Comparison of ENCODE assay signal across 31 cellular contexts in genomic region chr16:65062736-65063583, GRCh38. TPM values are rescaled to one million over a fixed set of nuclear protein-coding genes. Genes with fewer than 3 reads are reported as not detected.
A peak's percentile ranks its signal among the peaks of the same experiment; 100 is the strongest.
DNase-seq lines count a peak whose midpoint lies in the region; ATAC-seq and TF ChIP-seq lines count a peak whose summit lies in the region.
"Had no signal": no experiment of that assay in that cellular context is flagged by ENCODE, and none has a peak within 500 bp of the region (broad histone marks: within the 10 kb centered on the region; RNA-seq: fewer than 3 reads in every experiment).

No MANE protein-coding gene starts in this region.

- H3K27me3 Mint-ChIP-seq in nephron (ENCODE audit: low read depth) (peaks cover 4% of the 10 kb centered on the region), Caco-2 (ENCODE audit: insufficient read depth, unreplicated experiment) (peaks cover 24% of the 10 kb centered on the region)
- H3K27me3 Mint-ChIP-seq: activated T-cell treated with anti-CD3 and anti-CD28 coated beads, Interleukin-2, amount 50 U/mL, for 24 hours had no signal

- H3K4me1 Mint-ChIP-seq in nephron (peaks cover 66% of the 10 kb centered on the region), Caco-2 (ENCODE audit: low read depth, unreplicated experiment) (no peaks in the 10 kb centered on the region)
- H3K4me1 Mint-ChIP-seq: activated naive CD8-positive, alpha-beta T cell treated with anti-CD3 and anti-CD28 coated beads, Interleukin-2, amount 50 U/mL, for 24 hours; natural killer cell had no signal

- H3K4me3 ChIP-seq in fibroblast of villous mesenchyme (ENCODE audit: low read depth, low read length), result no peak overlapping the region
- H3K4me3 ChIP-seq in Caco-2 (ENCODE audit: low read depth, low read length), result no peak overlapping the region
- H3K4me3 ChIP-seq: body of pancreas, colonic mucosa, GM23338, heart right ventricle, right lobe of liver, tibial artery had no signal

- no peaks in the 10 kb centered on the region for H3K9me3 ChIP-seq in Caco-2
- H3K9me3 ChIP-seq: body of pancreas, colonic mucosa, heart right ventricle, right lobe of liver, SK-N-SH, tibial artery had no signal

- CTCF ChIA-PET in Caco-2 (lab: Charles Lee), result no interaction called here

- ATAC-seq in esophagus mucosa, result no peak
- no peak for ATAC-seq in Right ventricle myocardium superior (ENCODE audit: poor library complexity)
- ATAC-seq: activated naive CD8-positive, alpha-beta T cell treated with anti-CD3 and anti-CD28 coated beads, Interleukin-2, amount 50 U/mL, for 24 hours; body of pancreas; CD8-positive, alpha-beta T cell; GM23338; heart right ventricle; left colon; natural killer cell; right lobe of liver; stimulated activated naive CD8-positive, alpha-beta T cell treated with anti-CD3 and anti-CD28 coated beads, Interleukin-15, Interleukin-2, amounts not matched to agents 100 U/mL and 50 U/mL, for 24 hours had no signal

- peak overlapping the region; percentile 60 to 70 (median 66) for H3K27ac Mint-ChIP-seq in nephron
- H3K27ac Mint-ChIP-seq in Caco-2 (ENCODE audit: unreplicated experiment), result no peak overlapping the region
- H3K27ac Mint-ChIP-seq: activated naive CD8-positive, alpha-beta T cell treated with anti-CD3 and anti-CD28 coated beads, Interleukin-2, amount 50 U/mL, for 24 hours; activated T-cell treated with anti-CD3 and anti-CD28 coated beads, Interleukin-2, amount 50 U/mL, for 24 hours; CD8-positive, alpha-beta T cell; GM23338; natural killer cell had no signal

- peak; percentile 13 for TF ChIP-seq CTCF in fibroblast of villous mesenchyme (IDR thresholded peaks at IDR 0.05; ENCODE audit: insufficient read depth, low read depth, low read length)
- TF ChIP-seq CTCF in nephron (IDR thresholded peaks at IDR 0.05; ENCODE audit: unreplicated experiment in 3 of 3), result no peak
- TF ChIP-seq CTCF in Caco-2 (IDR thresholded peaks at IDR 0.05; ENCODE audit: insufficient read depth in 1 of 2, low read depth in 1 of 2, low read length in 1 of 2, severe bottlenecking in 1 of 2, unreplicated experiment in 1 of 2), result no peak

- H3K4me1 ChIP-seq in Caco-2, result no peaks in the 10 kb centered on the region
- H3K4me1 ChIP-seq: body of pancreas, colonic mucosa, parathyroid adenoma, right lobe of liver had no signal

- H3K27me3 ChIP-seq in Caco-2 (replicated peaks; ENCODE audit: control insufficient read depth, insufficient read depth, low read length), result no peaks in the 10 kb centered on the region
- H3K27me3 ChIP-seq: body of pancreas, colonic mucosa, heart right ventricle, right lobe of liver, tibial artery had no signal

- intact Hi-C loops in Caco-2 (cut with micrococcal nuclease; ENCODE audit: unreplicated experiment) (loop anchor here (2.0 kb wide), 1 partner anchor 56 kb away; no protein-coding TSS in a partner anchor), Right ventricle myocardium superior (cut with DNase I) (no loop called here)

- BruUV-seq in Caco-2 (replicated peaks; lab: Mats Ljungman, UMichigan), result no TSS peak

- H3K9me3 Mint-ChIP-seq in nephron (no peaks in the 10 kb centered on the region), Caco-2 (ENCODE audit: unreplicated experiment) (no peaks in the 10 kb centered on the region)
- H3K9me3 Mint-ChIP-seq: GM23338 had no signal

- H3K36me3 ChIP-seq in Caco-2 (ENCODE audit: control insufficient read depth, insufficient read depth, low read length), result no peaks in the 10 kb centered on the region
- H3K36me3 ChIP-seq: colonic mucosa, right lobe of liver, tibial artery had no signal

- H3K4me3 Mint-ChIP-seq in nephron (peak overlapping the region in 1 of 3 experiments; percentile 28), Caco-2 (ENCODE audit: unreplicated experiment) (no peak overlapping the region)
- H3K4me3 Mint-ChIP-seq: activated naive CD8-positive, alpha-beta T cell treated with anti-CD3 and anti-CD28 coated beads, Interleukin-2, amount 50 U/mL, for 24 hours; activated T-cell treated with anti-CD3 and anti-CD28 coated beads, Interleukin-2, amount 50 U/mL, for 24 hours; CD8-positive, alpha-beta T cell; GM23338; natural killer cell had no signal

- peak; percentile 18 for DNase-seq in NCI-H1092 treated with DMSO at 0.1 percent for 48 hours (lab: John Stamatoyannopoulos, UW)
- no peak for DNase-seq in NCI-H1092 (lab: John Stamatoyannopoulos, UW)
- DNase-seq in fibroblast of villous mesenchyme (ENCODE audit: low read depth), result peak; percentile 51
- no peak for DNase-seq in Caco-2
- no peak for DNase-seq in COLO668 (lab: John Stamatoyannopoulos, UW; ENCODE audit: unreplicated experiment)
- DNase-seq in Right ventricle myocardium superior, result no peak
- DNase-seq: activated CD4-positive, alpha-beta T cell treated with anti-CD3 and anti-CD28 coated beads for 4 hours; activated gamma-delta T cell treated with Interleukin-2 at 50 U/mL for 16 hours; activated naive CD8-positive, alpha-beta T cell treated with anti-CD3 and anti-CD28 coated beads, Interleukin-2, amount 50 U/mL, for 24 hours; activated T-cell treated with anti-CD3 and anti-CD28 coated beads, Interleukin-2, amount 50 U/mL, for 24 hours; body of pancreas; CD8-positive, alpha-beta T cell; colonic mucosa; DMS153; GDM1; heart right ventricle; Karpas-422; left colon; natural killer cell; NCI-H526 treated with DMSO at 0.1 percent for 48 hours; right lobe of liver; RPMI8226; SK-N-SH; stimulated activated naive CD8-positive, alpha-beta T cell treated with anti-CD3 and anti-CD28 coated beads, Interleukin-15, Interleukin-2, amounts not matched to agents 100 U/mL and 50 U/mL, for 24 hours; T-helper 2 cell; tibial artery had no signal

- POLR2A ChIA-PET in Caco-2 (lab: Charles Lee), result no interaction called here

- peaks cover 38% of the 10 kb centered on the region for H3K36me3 Mint-ChIP-seq in nephron (ENCODE audit: low read depth)
- no peaks in the 10 kb centered on the region for H3K36me3 Mint-ChIP-seq in Caco-2 (ENCODE audit: insufficient read depth, unreplicated experiment)
- H3K36me3 Mint-ChIP-seq: CD8-positive, alpha-beta T cell; natural killer cell had no signal

RNA-seq across cellular contexts. Expression of gene CDH11, which starts 58.9 kb away (rescaled TPM):
- total RNA-seq in fibroblast of villous mesenchyme, result 265 and 290 TPM in 2 replicates
- 0.37 TPM in 1 of 2 replicates, not detected in the other for total RNA-seq in Caco-2 (2022)
- total RNA-seq in esophagus mucosa, result 3.8 TPM
- 9.7 TPM for total RNA-seq in Right ventricle myocardium superior
- total RNA-seq: activated CD8-positive, alpha-beta memory T cell treated with anti-CD3 and anti-CD28 coated beads for 36 hours; CD8-positive, alpha-beta T cell; natural killer cell had no signal

Comparison
In these comparisons a context has a peak if more than half of its experiments do, and no peak if none do; other contexts are left out.
1. DNase-seq: peak in NCI-H1092 treated with DMSO at 0.1 percent for 48 hours (single experiment) and fibroblast of villous mesenchyme (single experiment); none in NCI-H1092 (single experiment), Caco-2 (0 of 2), COLO668 (single experiment) and Right ventricle myocardium superior (single experiment).
2. RNA of gene CDH11, which starts 58.9 kb away (total RNA-seq): 265 to 290 TPM in fibroblast of villous mesenchyme; 9.7 TPM in Right ventricle myocardium superior (single experiment), 3.8 TPM in esophagus mucosa (single experiment) and 0.37 TPM in Caco-2; every median in the first group is over 10 times any median in the second.